29 cellular contexts compared by ENCODE assay signal in the genomic region with DNA sequence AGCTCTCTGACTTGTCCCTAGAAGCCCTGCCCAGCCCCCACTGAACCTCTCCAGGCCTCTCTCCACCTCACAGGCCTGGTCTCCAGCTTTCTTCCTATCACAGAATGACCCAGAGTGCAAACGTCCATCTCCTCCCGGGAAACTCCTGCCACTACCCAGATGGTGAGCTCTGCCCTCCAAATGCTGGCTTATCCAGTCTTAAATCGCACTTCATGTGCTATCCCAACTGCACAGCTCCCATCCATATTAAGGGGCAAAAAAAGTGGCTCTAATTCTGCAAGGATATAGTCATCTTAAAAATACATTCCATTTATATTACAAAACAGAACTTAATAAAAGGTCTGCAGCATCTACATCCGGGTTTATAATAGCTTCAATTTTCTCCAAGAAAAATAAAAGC.
A peak's percentile ranks its signal among the peaks of the same experiment; 100 is the strongest.
DNase-seq lines count a peak whose midpoint lies in the region; FAIRE-seq and TF ChIP-seq lines count a peak whose summit lies in the region.
"Had no signal": no experiment of that assay in that cellular context is flagged by ENCODE, and none has a peak within 500 bp of the region (broad histone marks: within the 10 kb centered on the region; RNA-seq: fewer than 3 reads in every experiment).

No MANE protein-coding gene starts in this region.

- WGBS in H9 (ENCODE audit: extremely low coverage, insufficient read length, low lambda C conversion rate), result no CpG with 5 or more reads among the region's 4 CpGs
- WGBS in stomach, 5 donors, result 68 to 82% (median 79%) methylated on average over 4 of the region's 4 CpGs

- H3K27me3 Mint-ChIP-seq in H9 (ENCODE audit: low read depth), result no peaks in the 10 kb centered on the region
- peaks cover 2% of the 10 kb centered on the region for H3K27me3 Mint-ChIP-seq in astrocyte (ENCODE audit: low read depth, unreplicated experiment)
- H3K27me3 Mint-ChIP-seq: naive B cell; stimulated activated naive CD8-positive, alpha-beta T cell treated with anti-CD3 and anti-CD28 coated beads, Interleukin-15, Interleukin-2, amounts not matched to agents 100 ng/mL and 50 ng/mL, for 24 hours; T-helper 17 cell had no signal

- H3K9me3 ChIP-seq in H9 (ENCODE audit: control insufficient read depth, low read depth, low read length) (no peaks in the 10 kb centered on the region), astrocyte (ENCODE audit: insufficient read depth, low read depth, low read length) (no peaks in the 10 kb centered on the region), tibial artery (no peaks in the 10 kb centered on the region), stomach (no peaks in the 10 kb centered on the region)
- H3K9me3 ChIP-seq: SJSA1, tibial nerve had no signal

- no peak overlapping the region for H3K56ac ChIP-seq in H9 (ENCODE audit: insufficient read length, low read depth, low read length)

- no peak overlapping the region for H4K5ac ChIP-seq in H9 (ENCODE audit: insufficient read length, low read depth, low read length)

- no peak for FAIRE-seq in astrocyte (lab: Jason Lieb, UNC)
- FAIRE-seq: G401.6 had no signal

- intact Hi-C loops in tibial artery (cut with DNase I; ENCODE audit: low total_unique reads) (no loop called here), stomach (cut with DNase I; ENCODE audit: low total_unique reads) (no loop called here), dorsolateral prefrontal cortex (cut with DNase I) (no loop called here)

- H3K4ac ChIP-seq in H9 (ENCODE audit: low read depth, low read length), result no peak overlapping the region

- H4K20me1 ChIP-seq in H9 (ENCODE audit: control insufficient read depth, insufficient read depth, insufficient read length) (no peaks in the 10 kb centered on the region), astrocyte (ENCODE audit: insufficient read depth, low read length) (no peaks in the 10 kb centered on the region)

- no peak overlapping the region for H2BK20ac ChIP-seq in H9 (ENCODE audit: low read depth, low read length, poor library complexity, severe bottlenecking)

- H3K4me3 Mint-ChIP-seq in H9 (no peak overlapping the region), astrocyte (ENCODE audit: unreplicated experiment) (no peak overlapping the region)
- H3K4me3 Mint-ChIP-seq: activated naive CD4-positive, alpha-beta T cell treated with anti-CD3 and anti-CD28 coated beads for 36 hours; activated T-cell treated with anti-CD3 and anti-CD28 coated beads, Interleukin-2, amount 50 U/mL, for 4 hours; CD4-positive, alpha-beta memory T cell; GM23338; stimulated activated naive CD8-positive, alpha-beta T cell treated with anti-CD3 and anti-CD28 coated beads, Interleukin-15, Interleukin-2, amounts not matched to agents 100 ng/mL and 50 ng/mL, for 24 hours; T-helper 17 cell had no signal

- H3K27ac Mint-ChIP-seq in H9 (peak overlapping the region in 2 of 3 experiments; percentile 34 to 97; a peak in 2 of 7 replicates), astrocyte (ENCODE audit: unreplicated experiment) (peak overlapping the region; percentile 41)
- H3K27ac Mint-ChIP-seq: activated naive CD4-positive, alpha-beta T cell treated with anti-CD3 and anti-CD28 coated beads for 36 hours; CD4-positive, alpha-beta memory T cell; GM23338; naive B cell; stimulated activated naive CD8-positive, alpha-beta T cell treated with anti-CD3 and anti-CD28 coated beads, Interleukin-15, Interleukin-2, amounts not matched to agents 100 ng/mL and 50 ng/mL, for 24 hours; T-helper 17 cell had no signal

- H2BK12ac ChIP-seq in H9 (ENCODE audit: insufficient read length, low read depth, low read length), result no peak overlapping the region

- H3K4me1 Mint-ChIP-seq in H9 (peaks cover 6 to 11% of the 10 kb centered on the region in 2 experiments; a peak in 3 of 4 replicates), astrocyte (ENCODE audit: low read depth, unreplicated experiment) (peaks cover 5% of the 10 kb centered on the region)
- H3K4me1 Mint-ChIP-seq: naive B cell had no signal

- H2BK15ac ChIP-seq in H9 (ENCODE audit: low read depth, low read length), result no peak overlapping the region

- H3K18ac ChIP-seq in H9 (ENCODE audit: insufficient read length, low read depth, low read length), result no peak overlapping the region

- H3K79me2 ChIP-seq in H9 (ENCODE audit: insufficient read depth, low read length) (no peaks in the 10 kb centered on the region), astrocyte (ENCODE audit: insufficient read depth, low read length) (no peaks in the 10 kb centered on the region)

- TF ChIP-seq EP300 in stomach (IDR thresholded peaks at IDR 0.05), result no peak

- no peak overlapping the region for H3T11ph ChIP-seq in H9 (ENCODE audit: low read length)

- H3K36me3 Mint-ChIP-seq in H9 (ENCODE audit: insufficient read depth in 1 of 3, low read depth in 3 of 3), result no peaks in the 10 kb centered on the region; a peak in 1 of 7 replicates
- H3K36me3 Mint-ChIP-seq in astrocyte (ENCODE audit: low read depth, unreplicated experiment), result no peaks in the 10 kb centered on the region
- H3K36me3 Mint-ChIP-seq: CD4-positive, alpha-beta memory T cell; naive B cell had no signal

- H3K4me2 ChIP-seq in H9 (ENCODE audit: insufficient read depth, insufficient read length, low read length), result no peak overlapping the region
- H3K4me2 ChIP-seq in astrocyte (ENCODE audit: low read length), result peak overlapping the region; percentile 13
- H3K4me2 ChIP-seq: GM23338 had no signal

- no peak overlapping the region for H4K91ac ChIP-seq in H9 (ENCODE audit: insufficient read length, low read depth, low read length)

- no peak overlapping the region for H3K27ac ChIP-seq in H9 (ENCODE audit: insufficient read length, low read depth, low read length)
- peak overlapping the region; percentile 46 for H3K27ac ChIP-seq in astrocyte (ENCODE audit: low read depth, low read length)
- peak overlapping the region; percentile 55 to 67 for H3K27ac ChIP-seq in tibial artery
- H3K27ac ChIP-seq in stomach, result no peak overlapping the region
- no peak overlapping the region for H3K27ac ChIP-seq in dorsolateral prefrontal cortex
- H3K27ac ChIP-seq: foreskin keratinocyte, SJSA1, tibial nerve had no signal

- no peak overlapping the region for H3K14ac ChIP-seq in H9 (ENCODE audit: insufficient read depth, low read length)

- H3K4me3 ChIP-seq in astrocyte (ENCODE audit: insufficient read depth, low read depth, low read length) (no peak overlapping the region), fibroblast of the aortic adventitia (ENCODE audit: low read depth, low read length) (no peak overlapping the region), tibial artery (no peak overlapping the region), stomach (no peak overlapping the region), dorsolateral prefrontal cortex (no peak overlapping the region)
- H3K4me3 ChIP-seq: GM23338, SJSA1, tibial nerve had no signal

- no peak for DNase-seq in H9
- DNase-seq in astrocyte (ENCODE audit: low read depth), result peak; percentile 47
- DNase-seq in fibroblast of the aortic adventitia (ENCODE audit: low read depth), result peak; percentile 59
- no peak for DNase-seq in tibial artery
- no peak for DNase-seq in occipital lobe (lab: John Stamatoyannopoulos, UW)
- no peak for DNase-seq in stomach
- no peak for DNase-seq in dorsolateral prefrontal cortex
- no peak for DNase-seq in middle frontal gyrus (ENCODE audit: extremely low spot score, low spot score)
- DNase-seq: activated CD4-positive, alpha-beta T cell treated with anti-CD3 and anti-CD28 coated beads for 4 hours; activated naive CD4-positive, alpha-beta T cell treated with anti-CD3 and anti-CD28 coated beads for 36 hours; activated T-cell treated with anti-CD3 and anti-CD28 coated beads, Interleukin-2, amount 50 U/mL, for 4 hours; amniotic stem cell; CD4-positive, alpha-beta memory T cell; foreskin keratinocyte; Karpas-422; left colon; mesenchymal stem cell; MV-4-11; naive B cell; NCI-H187; NCI-H526; nucleus accumbens; stimulated activated CD4-positive, alpha-beta T cell treated with anti-CD3 and anti-CD28 coated beads, Interleukin-4, amount 100 ng/mL, for 24 hours; T-helper 17 cell had no signal

- H3K79me1 ChIP-seq in H9 (ENCODE audit: insufficient read depth, low read depth, low read length, poor library complexity, severe bottlenecking), result no peaks in the 10 kb centered on the region

- H3K9me3 Mint-ChIP-seq in H9 (no peaks in the 10 kb centered on the region; a peak in 1 of 5 replicates), astrocyte (ENCODE audit: unreplicated experiment) (peaks cover 6% of the 10 kb centered on the region)
- H3K9me3 Mint-ChIP-seq: activated naive CD4-positive, alpha-beta T cell treated with anti-CD3 and anti-CD28 coated beads for 36 hours; activated T-cell treated with anti-CD3 and anti-CD28 coated beads, Interleukin-2, amount 50 U/mL, for 4 hours; CD4-positive, alpha-beta memory T cell; GM23338; naive B cell; stimulated activated naive CD8-positive, alpha-beta T cell treated with anti-CD3 and anti-CD28 coated beads, Interleukin-15, Interleukin-2, amounts not matched to agents 100 ng/mL and 50 ng/mL, for 24 hours had no signal

- H3K23me2 ChIP-seq in H9 (ENCODE audit: insufficient read length, low read depth, low read length, poor library complexity, severe bottlenecking), result no peaks in the 10 kb centered on the region

- H2AFZ ChIP-seq in H9 (ENCODE audit: low read length), result no peak overlapping the region
- H2AFZ ChIP-seq in astrocyte (ENCODE audit: low read depth, low read length), result peak overlapping the region; percentile 37
- H2AFZ ChIP-seq: GM23338 had no signal

- H3K4me1 ChIP-seq in H9 (ENCODE audit: insufficient read depth, low read length) (no peaks in the 10 kb centered on the region), astrocyte (ENCODE audit: insufficient read depth, low read length) (peaks cover 7% of the 10 kb centered on the region), tibial artery (peaks cover 0 to 30% (median 8%) of the 10 kb centered on the region in 4 donors), stomach (no peaks in the 10 kb centered on the region)
- H3K4me1 ChIP-seq: foreskin keratinocyte, tibial nerve had no signal

- H2BK5ac ChIP-seq in H9 (ENCODE audit: insufficient read length, low read length), result no peak overlapping the region

- H3K9ac ChIP-seq in H9 (ENCODE audit: extremely low read depth, insufficient read length, low read length) (no peak overlapping the region), astrocyte (ENCODE audit: low read length) (peak overlapping the region; percentile 2)

- H4K8ac ChIP-seq in H9 (replicated peaks; ENCODE audit: insufficient read length, low read depth, low read length), result no peak overlapping the region

- H2BK120ac ChIP-seq in H9 (ENCODE audit: low read depth, low read length, poor library complexity, severe bottlenecking), result no peak overlapping the region

- H2AK5ac ChIP-seq in H9 (ENCODE audit: insufficient read length, low read length), result no peak overlapping the region

- TF ChIP-seq POLR2A in stomach (IDR thresholded peaks at IDR 0.05), result no peak

- H3K27me3 ChIP-seq in H9 (ENCODE audit: insufficient read depth, low read length), result no peaks in the 10 kb centered on the region
- no peaks in the 10 kb centered on the region for H3K27me3 ChIP-seq in astrocyte (ENCODE audit: insufficient read depth, low read length)
- H3K27me3 ChIP-seq in tibial artery, result no peaks in the 10 kb centered on the region
- no peaks in the 10 kb centered on the region for H3K27me3 ChIP-seq in stomach
- no peaks in the 10 kb centered on the region for H3K27me3 ChIP-seq in dorsolateral prefrontal cortex
- H3K27me3 ChIP-seq: foreskin keratinocyte, SJSA1, tibial nerve had no signal

- H3K36me3 ChIP-seq in astrocyte (ENCODE audit: insufficient read depth, low read length) (no peaks in the 10 kb centered on the region), tibial artery (no peaks in the 10 kb centered on the region), stomach (no peaks in the 10 kb centered on the region)
- H3K36me3 ChIP-seq: SJSA1, tibial nerve had no signal

- TF ChIP-seq CTCF in H9 (conservative IDR thresholded peaks at IDR 0.05), result no peak
- TF ChIP-seq CTCF in astrocyte (IDR thresholded peaks at IDR 0.05; ENCODE audit: insufficient read depth, low read depth, low read length), result no peak
- no peak for TF ChIP-seq CTCF in fibroblast of the aortic adventitia (IDR thresholded peaks at IDR 0.05; ENCODE audit: insufficient read depth, low read length)
- TF ChIP-seq CTCF in tibial artery (IDR thresholded peaks at IDR 0.05), result no peak
- TF ChIP-seq CTCF in stomach (IDR thresholded peaks at IDR 0.05), result no peak
- no peak for TF ChIP-seq CTCF in dorsolateral prefrontal cortex (IDR thresholded peaks at IDR 0.05 in 54 of 56, conservative IDR thresholded peaks at IDR 0.05 in 2 of 56; ENCODE audit: low read depth in 1 of 56, partially characterized antibody in 56 of 56)

- H3K23ac ChIP-seq in H9 (ENCODE audit: insufficient read length, low read depth, low read length), result no peak overlapping the region

Comparison
In these comparisons a context has a peak if more than half of its experiments do, and no peak if none do; other contexts are left out.
1. DNase-seq: peak in astrocyte (single experiment) and fibroblast of the aortic adventitia (single experiment); none in H9 (single experiment), tibial artery (0 of 2), occipital lobe (single experiment), stomach (single experiment), dorsolateral prefrontal cortex (0 of 10) and middle frontal gyrus (single experiment).
2. H3K27ac ChIP-seq: peak in astrocyte (single experiment) and tibial artery (2 of 2); none in H9 (single experiment), stomach (0 of 5) and dorsolateral prefrontal cortex (0 of 59).